Comparison of ENCODE assay signal across 15 cellular contexts in the genomic region with DNA sequence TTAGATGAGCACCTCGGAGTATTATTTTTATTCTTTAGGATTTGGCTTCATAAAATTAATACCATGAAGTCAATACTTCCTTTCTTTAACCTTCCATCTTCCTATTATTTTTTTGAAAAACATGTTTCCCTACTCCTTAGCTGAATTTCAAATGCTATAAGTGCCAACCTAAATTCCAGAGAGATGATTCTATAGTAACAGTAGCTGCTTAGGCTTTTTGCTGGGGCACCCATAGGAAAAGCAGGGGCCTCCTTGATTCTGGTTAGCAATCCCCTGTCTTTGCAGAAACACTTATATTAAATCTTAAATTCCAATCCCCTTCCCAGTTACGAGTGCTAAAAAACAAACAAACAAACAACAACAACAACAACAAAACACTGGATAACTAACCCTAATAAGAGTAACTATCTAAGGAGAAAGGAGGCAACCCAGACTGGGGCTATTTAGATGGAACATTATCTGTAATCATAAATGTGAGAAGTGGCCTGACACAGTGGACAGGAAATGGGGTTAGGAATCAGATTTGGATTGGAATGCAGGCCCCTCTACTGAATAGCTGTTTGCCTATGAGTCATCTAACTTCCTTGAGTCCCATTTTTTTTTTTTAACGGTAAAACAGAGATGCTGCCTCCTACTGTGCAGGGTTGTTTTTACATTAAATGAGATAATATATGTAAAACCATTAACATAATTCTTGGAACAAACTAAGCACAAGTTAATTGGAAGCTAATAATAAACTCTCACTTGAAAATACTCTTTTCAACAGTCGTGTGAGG.
DNase-seq lines count a peak whose midpoint lies in the region; TF ChIP-seq lines count a peak whose summit lies in the region.
"Had no signal": no experiment of that assay in that cellular context is flagged by ENCODE, and none has a peak within 500 bp of the region (broad histone marks: within the 10 kb centered on the region; RNA-seq: fewer than 3 reads in every experiment).

No MANE protein-coding gene starts in this region.

- H3K9me3 Mint-ChIP-seq in Calu3 (ENCODE audit: low read depth, unreplicated experiment): no peaks in the 10 kb centered on the region
- no peaks in the 10 kb centered on the region for H3K9me3 Mint-ChIP-seq in chondrocyte (ENCODE audit: low read depth)
- H3K9me3 Mint-ChIP-seq in H9: no peaks in the 10 kb centered on the region
- H3K9me3 Mint-ChIP-seq: activated naive CD4-positive, alpha-beta T cell treated with anti-CD3 and anti-CD28 coated beads, Interleukin-2, amount 50 U/mL, for 24 hours; activated T-cell treated with anti-CD3 and anti-CD28 coated beads, Interleukin-2, amount 50 U/mL, for 24 hours had no signal

- H3K36me3 Mint-ChIP-seq in Calu3 (ENCODE audit: insufficient read depth, unreplicated experiment) (no peaks in the 10 kb centered on the region), chondrocyte (ENCODE audit: low read depth) (no peaks in the 10 kb centered on the region), H9 (ENCODE audit: insufficient read depth in 1 of 3, low read depth in 3 of 3) (no peaks in the 10 kb centered on the region)
- H3K36me3 Mint-ChIP-seq: activated naive CD4-positive, alpha-beta T cell treated with anti-CD3 and anti-CD28 coated beads, Interleukin-2, amount 50 U/mL, for 24 hours; CD4-positive, alpha-beta memory T cell had no signal

- H2BK20ac ChIP-seq in H9 (ENCODE audit: low read depth, low read length, poor library complexity, severe bottlenecking): no peak overlapping the region

- no peak overlapping the region for H3K4ac ChIP-seq in H9 (ENCODE audit: low read depth, low read length)

- no peak for TF ChIP-seq CTCF in Calu3 (IDR thresholded peaks at IDR 0.05; ENCODE audit: unreplicated experiment)
- peak; percentile 75 for TF ChIP-seq CTCF in chondrocyte (IDR thresholded peaks at IDR 0.05)
- TF ChIP-seq CTCF in OCI-LY7 (conservative IDR thresholded peaks at IDR 0.05; ENCODE audit: low read length): no peak
- no peak for TF ChIP-seq CTCF in H9 (conservative IDR thresholded peaks at IDR 0.05)

- intact Hi-C loops in Calu3 (cut with micrococcal nuclease; ENCODE audit: unreplicated experiment): loop anchor here (2.0 to 10.0 kb wide), 2 partner anchors 51 to 657 kb away; no protein-coding TSS in a partner anchor
- intact Hi-C loops in OCI-LY7 (cut with micrococcal nuclease; ENCODE audit: unreplicated experiment): no loop called here

- no peaks in the 10 kb centered on the region for H3K79me1 ChIP-seq in H9 (ENCODE audit: insufficient read depth, low read depth, low read length, poor library complexity, severe bottlenecking)

- no peak overlapping the region for H4K91ac ChIP-seq in H9 (ENCODE audit: insufficient read length, low read depth, low read length)

- POLR2A ChIA-PET in OCI-LY7 (lab: Charles Lee): interaction anchor here (0.6 kb wide), 1 partner anchor 12 kb away, joined by 3 read pairs; no protein-coding TSS in a partner anchor

- H4K8ac ChIP-seq in H9 (replicated peaks; ENCODE audit: insufficient read length, low read depth, low read length): no peak overlapping the region

- H3K4me3 ChIP-seq in OCI-LY7 (ENCODE audit: low read depth, low read length, poor library complexity, severe bottlenecking): no peak overlapping the region
- H3K4me3 ChIP-seq: sigmoid colon had no signal

- CTCF ChIA-PET in Calu3 (lab: Charles Lee) (interaction anchor here (0.6 to 1.0 kb wide), 3 partner anchors 52 to 158 kb away, joined by 3 to 5 read pairs (median 3); no protein-coding TSS in a partner anchor), OCI-LY7 (lab: Charles Lee; ENCODE audit: unreplicated experiment) (no interaction called here)

- H3K4me3 Mint-ChIP-seq in Calu3 (ENCODE audit: low read depth, unreplicated experiment) (no peak overlapping the region), chondrocyte (ENCODE audit: unreplicated experiment) (no peak overlapping the region), H9 (no peak overlapping the region)
- H3K4me3 Mint-ChIP-seq: activated naive CD4-positive, alpha-beta T cell treated with anti-CD3 and anti-CD28 coated beads, Interleukin-2, amount 50 U/mL, for 24 hours; activated T-cell treated with anti-CD3 and anti-CD28 coated beads, Interleukin-2, amount 50 U/mL, for 24 hours; CD4-positive, alpha-beta memory T cell had no signal

- no peak overlapping the region for H3K56ac ChIP-seq in H9 (ENCODE audit: insufficient read length, low read depth, low read length)

- H3K4me1 Mint-ChIP-seq in Calu3 (ENCODE audit: low read depth, unreplicated experiment) (no peaks in the 10 kb centered on the region), chondrocyte (ENCODE audit: low read depth) (no peaks in the 10 kb centered on the region), H9 (no peaks in the 10 kb centered on the region)
- H3K4me1 Mint-ChIP-seq: activated naive CD4-positive, alpha-beta T cell treated with anti-CD3 and anti-CD28 coated beads, Interleukin-2, amount 50 U/mL, for 24 hours; CD4-positive, alpha-beta memory T cell had no signal

- no peaks in the 10 kb centered on the region for H3K36me3 ChIP-seq in OCI-LY7 (ENCODE audit: insufficient read depth, low read length)
- H3K36me3 ChIP-seq: sigmoid colon had no signal

- H2BK5ac ChIP-seq in H9 (ENCODE audit: insufficient read length, low read length): no peak overlapping the region

- H3K4me1 ChIP-seq in OCI-LY7 (ENCODE audit: insufficient read depth, low read length, poor library complexity, severe bottlenecking): no peaks in the 10 kb centered on the region
- peaks cover 3% of the 10 kb centered on the region; the same call in 1 of the 2 replicates for H3K4me1 ChIP-seq in H9 (ENCODE audit: insufficient read depth, low read length)
- H3K4me1 ChIP-seq: sigmoid colon had no signal

- H3K9me3 ChIP-seq in OCI-LY7 (ENCODE audit: low read length) (no peaks in the 10 kb centered on the region), H9 (ENCODE audit: control insufficient read depth, low read depth, low read length) (no peaks in the 10 kb centered on the region)

- H3K27me3 ChIP-seq in H9 (ENCODE audit: insufficient read depth, low read length): no peaks in the 10 kb centered on the region
- H3K27me3 ChIP-seq: sigmoid colon had no signal

- H4K20me1 ChIP-seq in OCI-LY7 (ENCODE audit: insufficient read depth, low read length) (no peaks in the 10 kb centered on the region), H9 (ENCODE audit: control insufficient read depth, insufficient read depth, insufficient read length) (no peaks in the 10 kb centered on the region)

- whole genome bisulfite sequencing in H9 (ENCODE audit: extremely low coverage, insufficient read length, low lambda C conversion rate): no CpG with 5 or more reads among the region's 4 CpGs

- H2BK12ac ChIP-seq in H9 (ENCODE audit: insufficient read length, low read depth, low read length): no peak overlapping the region

- H3T11ph ChIP-seq in H9 (ENCODE audit: low read length): no peak overlapping the region

- no peaks in the 10 kb centered on the region for H3K27me3 Mint-ChIP-seq in Calu3 (ENCODE audit: unreplicated experiment)
- H3K27me3 Mint-ChIP-seq in chondrocyte (ENCODE audit: low read depth): no peaks in the 10 kb centered on the region
- H3K27me3 Mint-ChIP-seq in H9 (ENCODE audit: low read depth): no peaks in the 10 kb centered on the region
- H3K27me3 Mint-ChIP-seq: activated naive CD4-positive, alpha-beta T cell treated with anti-CD3 and anti-CD28 coated beads, Interleukin-2, amount 50 U/mL, for 24 hours; activated T-cell treated with anti-CD3 and anti-CD28 coated beads, Interleukin-2, amount 50 U/mL, for 24 hours; CD4-positive, alpha-beta memory T cell had no signal

- H4K5ac ChIP-seq in H9 (ENCODE audit: insufficient read length, low read depth, low read length): no peak overlapping the region

- H3K23me2 ChIP-seq in H9 (ENCODE audit: insufficient read length, low read depth, low read length, poor library complexity, severe bottlenecking): no peaks in the 10 kb centered on the region

- H3K27ac Mint-ChIP-seq in Calu3 (ENCODE audit: unreplicated experiment) (no peak overlapping the region), chondrocyte (ENCODE audit: unreplicated experiment) (no peak overlapping the region), H9 (no peak overlapping the region)
- H3K27ac Mint-ChIP-seq: activated naive CD4-positive, alpha-beta T cell treated with anti-CD3 and anti-CD28 coated beads, Interleukin-2, amount 50 U/mL, for 24 hours; activated T-cell treated with anti-CD3 and anti-CD28 coated beads, Interleukin-2, amount 50 U/mL, for 24 hours; CD4-positive, alpha-beta memory T cell had no signal

- H2AFZ ChIP-seq in OCI-LY7 (ENCODE audit: low read length): no peak overlapping the region
- H2AFZ ChIP-seq in H9 (ENCODE audit: low read length): no peak overlapping the region

- DNase-seq in Calu3 (peak; percentile 2), NCI-H226 (peak; percentile 81), chondrocyte (ENCODE audit: low spot score) (no peak), kidney glomerular epithelial cell (lab: John Stamatoyannopoulos, UW) (peak; percentile 2), OCI-LY7 (ENCODE audit: low spot score) (no peak), anterior cingulate cortex (lab: John Stamatoyannopoulos, UW) (no peak), H9 (no peak), GF-D8 (lab: John Stamatoyannopoulos, UW) (no peak)
- DNase-seq: activated CD4-positive, alpha-beta T cell treated with anti-CD3 and anti-CD28 coated beads, Interleukin-2, amount 50 U/mL, for 48 hours; activated T-cell treated with anti-CD3 and anti-CD28 coated beads, Interleukin-2, amount 50 U/mL, for 24 hours; CD4-positive, alpha-beta memory T cell; NCI-H1092; NCI-H526 treated with DMSO at 0.1 percent for 48 hours; sigmoid colon had no signal

- H3K9ac ChIP-seq in H9 (ENCODE audit: extremely low read depth, insufficient read length, low read length): no peak overlapping the region

- no peaks in the 10 kb centered on the region for H3K9me2 ChIP-seq in OCI-LY7 (ENCODE audit: insufficient read depth, low read length)

- no TSS peak for BruUV-seq in Calu3 (replicated peaks; lab: Mats Ljungman, UMichigan)
- no TSS peak for BruUV-seq in OCI-LY7 (replicated peaks; lab: Mats Ljungman, UMichigan)

- H3K14ac ChIP-seq in H9 (ENCODE audit: insufficient read depth, low read length): no peak overlapping the region

- H3K23ac ChIP-seq in H9 (ENCODE audit: insufficient read length, low read depth, low read length): no peak overlapping the region

- no peak overlapping the region for H3K27ac ChIP-seq in OCI-LY7 (ENCODE audit: low read depth, low read length, poor library complexity, severe bottlenecking)
- no peak overlapping the region for H3K27ac ChIP-seq in H9 (ENCODE audit: insufficient read length, low read depth, low read length)
- H3K27ac ChIP-seq: sigmoid colon had no signal

- no peak overlapping the region for H3K18ac ChIP-seq in H9 (ENCODE audit: insufficient read length, low read depth, low read length)

- H2BK15ac ChIP-seq in H9 (ENCODE audit: low read depth, low read length): no peak overlapping the region

- H3K4me2 ChIP-seq in OCI-LY7 (ENCODE audit: low read length): no peak overlapping the region
- no peak overlapping the region for H3K4me2 ChIP-seq in H9 (ENCODE audit: insufficient read depth, insufficient read length, low read length)

- no peak overlapping the region for H2BK120ac ChIP-seq in H9 (ENCODE audit: low read depth, low read length, poor library complexity, severe bottlenecking)

- H2AK5ac ChIP-seq in H9 (ENCODE audit: insufficient read length, low read length): no peak overlapping the region

- H3K79me2 ChIP-seq in OCI-LY7 (ENCODE audit: insufficient read depth, low read depth, low read length) (no peaks in the 10 kb centered on the region), H9 (ENCODE audit: insufficient read depth, low read length) (no peaks in the 10 kb centered on the region)

Comparison
In these comparisons a context has a peak if more than half of its experiments do, and no peak if none do; other contexts are left out.
1. DNase-seq: peak in Calu3 (single experiment), NCI-H226 (single experiment) and kidney glomerular epithelial cell (single experiment); none in chondrocyte (single experiment), OCI-LY7 (single experiment), anterior cingulate cortex (0 of 58), H9 (single experiment) and GF-D8 (single experiment).